ENCODE assay signal across 9 cellular contexts in genomic region chr3:172675371-172676193, GRCh38. TPM values are rescaled to one million over a fixed set of nuclear protein-coding genes. Genes with fewer than 3 reads are reported as not detected.
A peak's percentile ranks its signal among the peaks of the same experiment; 100 is the strongest.
DNase-seq lines count a peak whose midpoint lies in the region; ATAC-seq and TF ChIP-seq lines count a peak whose summit lies in the region.
"Had no signal": no experiment of that assay in that cellular context is flagged by ENCODE, and none has a peak within 500 bp of the region (broad histone marks: within the 10 kb centered on the region; RNA-seq: fewer than 3 reads in every experiment).

No MANE protein-coding gene starts in this region.

- peak; percentile 45 for ATAC-seq in GM21723 (IDR thresholded peaks at IDR 0.05; ENCODE audit: unreplicated experiment)
- peak; percentile 55 for ATAC-seq in left lung
- no peak for ATAC-seq in GM19324 (IDR thresholded peaks at IDR 0.05; ENCODE audit: low FRiP score, unreplicated experiment)
- no peak for ATAC-seq in GM21360 (IDR thresholded peaks at IDR 0.05; ENCODE audit: unreplicated experiment)

- H3K4me3 ChIP-seq in left lung: no peak overlapping the region

- peak; percentile 23 for DNase-seq in NCI-H446 treated with DMSO at 0.1 percent for 48 hours (lab: John Stamatoyannopoulos, UW)
- DNase-seq in left lung: no peak
- no peak for DNase-seq in GM19240 (ENCODE audit: insufficient read length, low spot score)

- peaks cover 22% of the 10 kb centered on the region for H3K4me1 Mint-ChIP-seq in brain

- no peaks in the 10 kb centered on the region for H3K9me3 ChIP-seq in left lung

- peak; percentile 95 for TF ChIP-seq CTCF in C4-2B (conservative IDR thresholded peaks at IDR 0.05)
- peak; percentile 40 to 79 for TF ChIP-seq CTCF in brain (conservative IDR thresholded peaks at IDR 0.05)
- TF ChIP-seq CTCF in left lung (IDR thresholded peaks at IDR 0.05): peak; percentile 71 to 82

- peaks cover 0 to 45% of the 10 kb centered on the region in 2 donors for H3K4me1 ChIP-seq in left lung

- no peaks in the 10 kb centered on the region for H3K36me3 Mint-ChIP-seq in brain
- H3K36me3 Mint-ChIP-seq: natural killer cell treated with Interleukin-12 subunit alpha and Interleukin-12 subunit beta and Interleukin-15 and Interleukin-18, amount 100 ng/mL, for 72 hours had no signal

- H3K36me3 ChIP-seq in left lung: no peaks in the 10 kb centered on the region

- H3K27me3 ChIP-seq in left lung: no peaks in the 10 kb centered on the region

- H3K9me3 Mint-ChIP-seq in brain: no peaks in the 10 kb centered on the region
- H3K9me3 Mint-ChIP-seq: natural killer cell treated with Interleukin-12 subunit alpha and Interleukin-12 subunit beta and Interleukin-15 and Interleukin-18, amount 100 ng/mL, for 72 hours had no signal

- intact Hi-C loops in left lung (cut with DNase I): no loop called here

- no peaks in the 10 kb centered on the region for H3K27me3 Mint-ChIP-seq in brain
- H3K27me3 Mint-ChIP-seq: natural killer cell treated with Interleukin-12 subunit alpha and Interleukin-12 subunit beta and Interleukin-15 and Interleukin-18, amount 100 ng/mL, for 72 hours had no signal

- H3K27ac ChIP-seq in C4-2B (no peak overlapping the region), left lung (no peak overlapping the region)

- no peak overlapping the region for H3K27ac Mint-ChIP-seq in brain
- H3K27ac Mint-ChIP-seq: natural killer cell treated with Interleukin-12 subunit alpha and Interleukin-12 subunit beta and Interleukin-15 and Interleukin-18, amount 100 ng/mL, for 72 hours had no signal

- no peak overlapping the region for H3K4me3 Mint-ChIP-seq in brain
- H3K4me3 Mint-ChIP-seq: natural killer cell treated with Interleukin-12 subunit alpha and Interleukin-12 subunit beta and Interleukin-15 and Interleukin-18, amount 100 ng/mL, for 72 hours had no signal

RNA-seq across cellular contexts. Expression of gene NCEH1, which starts 35.3 kb away (rescaled TPM):
- polyA plus RNA-seq in brain (ENCODE audit: insufficient read depth, low read depth, low replicate concordance): 4.2 TPM
- 10 to 100 TPM; 36.4 to 66.6 TPM for total RNA-seq in left lung

Comparison
In these comparisons a context has a peak if more than half of its experiments do, and no peak if none do; other contexts are left out.
1. ATAC-seq: peak in GM21723 (single experiment) and left lung (single experiment); none in GM19324 (single experiment) and GM21360 (single experiment).
2. Peak in every context shown above with its lines, with median percentiles within 50 percentile points of each other: CTCF ChIP-seq.